18 cellular contexts compared by ENCODE assay signal in genomic region chr20:45508068-45508886, GRCh38. TPM values are rescaled to one million over a fixed set of nuclear protein-coding genes. Genes with fewer than 3 reads are reported as not detected.
DNase-seq lines count a peak whose midpoint lies in the region; ATAC-seq, FAIRE-seq and TF ChIP-seq lines count a peak whose summit lies in the region.
"Had no signal": no experiment of that assay in that cellular context is flagged by ENCODE, and none has a peak within 500 bp of the region (broad histone marks: within the 10 kb centered on the region; RNA-seq: fewer than 3 reads in every experiment).

No MANE protein-coding gene starts in this region.

- H3K27me3 ChIP-seq in OCI-LY3 (ENCODE audit: low read depth, low read length), result peaks cover 68% of the 10 kb centered on the region
- H3K27me3 ChIP-seq in small intestine (ENCODE audit: control insufficient read depth in 2 of 2, insufficient read depth in 2 of 2, low read length in 2 of 2), result no peaks in the 10 kb centered on the region
- H3K27me3 ChIP-seq: BLaER1 had no signal

- no peak overlapping the region for H2AFZ ChIP-seq in OCI-LY3 (ENCODE audit: low read depth, low read length)

- no peak overlapping the region for H3K4me3 Mint-ChIP-seq in activated CD4-positive, alpha-beta T cell treated with anti-CD3 and anti-CD28 coated beads for 36 hours
- no peak overlapping the region for H3K4me3 Mint-ChIP-seq in activated CD4-positive, alpha-beta T cell treated with anti-CD3 and anti-CD28 coated beads, Interleukin-2, amount 10 ng/mL, durations not matched to agents 7 days and 5 days

- peaks cover 33% of the 10 kb centered on the region for H3K27me3 Mint-ChIP-seq in activated CD4-positive, alpha-beta T cell treated with anti-CD3 and anti-CD28 coated beads for 36 hours
- H3K27me3 Mint-ChIP-seq in activated CD4-positive, alpha-beta T cell treated with anti-CD3 and anti-CD28 coated beads, Interleukin-2, amount 10 ng/mL, durations not matched to agents 7 days and 5 days, result peaks cover 22% of the 10 kb centered on the region

- H3K9me3 Mint-ChIP-seq in activated CD4-positive, alpha-beta T cell treated with anti-CD3 and anti-CD28 coated beads for 36 hours (ENCODE audit: low read depth), result no peaks in the 10 kb centered on the region
- H3K9me3 Mint-ChIP-seq in activated CD4-positive, alpha-beta T cell treated with anti-CD3 and anti-CD28 coated beads, Interleukin-2, amount 10 ng/mL, durations not matched to agents 7 days and 5 days, result no peaks in the 10 kb centered on the region

- CTCF ChIA-PET in activated CD4-positive, alpha-beta T cell treated with anti-CD3 and anti-CD28 coated beads for 36 hours (lab: Charles Lee), result no interaction called here
- CTCF ChIA-PET in activated CD4-positive, alpha-beta T cell treated with anti-CD3 and anti-CD28 coated beads, Interleukin-2, amount 10 ng/mL, durations not matched to agents 7 days and 5 days (lab: Charles Lee), result interaction anchor here (0.6 to 0.8 kb wide), 3 partner anchors 12 to 70 kb away, joined by 3 to 4 read pairs (median 3); no protein-coding TSS in a partner anchor

- peak; percentile 23 for ATAC-seq in activated CD4-positive, alpha-beta T cell treated with anti-CD3 and anti-CD28 coated beads for 36 hours
- ATAC-seq in GM19463 (IDR thresholded peaks at IDR 0.05; ENCODE audit: unreplicated experiment), result no peak
- no peak for ATAC-seq in HG02759 (IDR thresholded peaks at IDR 0.05; ENCODE audit: unreplicated experiment)
- no peak for ATAC-seq in GM21367 (IDR thresholded peaks at IDR 0.05; ENCODE audit: unreplicated experiment)

- H3K4me1 Mint-ChIP-seq in activated CD4-positive, alpha-beta T cell treated with anti-CD3 and anti-CD28 coated beads for 36 hours, result peaks cover 12% of the 10 kb centered on the region
- peaks cover 8% of the 10 kb centered on the region for H3K4me1 Mint-ChIP-seq in activated CD4-positive, alpha-beta T cell treated with anti-CD3 and anti-CD28 coated beads, Interleukin-2, amount 10 ng/mL, durations not matched to agents 7 days and 5 days

- H3K27ac ChIP-seq in OCI-LY3 (ENCODE audit: low read length) (no peak overlapping the region), small intestine (ENCODE audit: low read depth in 1 of 2, low read length in 1 of 2) (peak overlapping the region in 1 of 2 donors; percentile 7)
- H3K27ac ChIP-seq: BLaER1 had no signal

- intact Hi-C loops in activated CD4-positive, alpha-beta T cell treated with anti-CD3 and anti-CD28 coated beads for 36 hours (cut with DNase I, micrococcal nuclease), result no loop called here

- H3K4me1 ChIP-seq in OCI-LY3 (ENCODE audit: low read length) (peaks cover 22% of the 10 kb centered on the region), small intestine (ENCODE audit: control insufficient read depth in 2 of 2, insufficient read depth in 1 of 2, low read depth in 1 of 2, low read length in 1 of 2) (no peaks in the 10 kb centered on the region)
- H3K4me1 ChIP-seq: BLaER1 had no signal

- H4K20me1 ChIP-seq in OCI-LY3 (ENCODE audit: insufficient read depth, low read length), result no peaks in the 10 kb centered on the region; the same call in 1 of the 2 replicates
- H4K20me1 ChIP-seq: BLaER1 had no signal

- DNase-seq in activated CD4-positive, alpha-beta T cell treated with anti-CD3 and anti-CD28 coated beads for 36 hours, result peak; percentile 11
- no peak for DNase-seq in activated CD4-positive, alpha-beta T cell treated with anti-CD3 and anti-CD28 coated beads, Interleukin-2, amount 10 ng/mL, durations not matched to agents 7 days and 5 days
- DNase-seq in epithelial cell of esophagus (ENCODE audit: low read depth) (peak; percentile 21), small intestine (peak; percentile 92)
- DNase-seq: 8988T, HCEC 1CT, KG1, NCI-H1105 treated with DMSO at 0.1 percent for 48 hours, NCI-H187 treated with DMSO at 0.1 percent for 48 hours, NCI-H446, NCI-H748 treated with DMSO at 0.1 percent for 48 hours, SHP77 treated with DMSO at 0.1 percent for 48 hours had no signal

- H3K4me3 ChIP-seq in OCI-LY3 (ENCODE audit: low read length), result no peak overlapping the region
- H3K4me3 ChIP-seq in epithelial cell of esophagus (ENCODE audit: low read length), result no peak overlapping the region
- H3K4me3 ChIP-seq in small intestine (ENCODE audit: low read depth in 1 of 2, low read length in 2 of 2), result no peak overlapping the region
- H3K4me3 ChIP-seq: BLaER1 had no signal

- H3K9ac ChIP-seq in OCI-LY3 (ENCODE audit: low read length), result no peak overlapping the region
- H3K9ac ChIP-seq: BLaER1 had no signal

- no peak overlapping the region for H3K27ac Mint-ChIP-seq in activated CD4-positive, alpha-beta T cell treated with anti-CD3 and anti-CD28 coated beads for 36 hours
- no peak overlapping the region for H3K27ac Mint-ChIP-seq in activated CD4-positive, alpha-beta T cell treated with anti-CD3 and anti-CD28 coated beads, Interleukin-2, amount 10 ng/mL, durations not matched to agents 7 days and 5 days

- no peak for TF ChIP-seq CTCF in OCI-LY3 (IDR thresholded peaks at IDR 0.05; ENCODE audit: low read depth, low read length)
- no peak for TF ChIP-seq CTCF in epithelial cell of esophagus (IDR thresholded peaks at IDR 0.05; ENCODE audit: insufficient read depth, low read depth, low read length, missing control alignments)

- H3K9me3 ChIP-seq in OCI-LY3 (ENCODE audit: insufficient read depth, low read length) (no peaks in the 10 kb centered on the region), small intestine (ENCODE audit: control insufficient read depth, low read depth) (no peaks in the 10 kb centered on the region)
- H3K9me3 ChIP-seq: BLaER1 had no signal

- POLR2A ChIA-PET in activated CD4-positive, alpha-beta T cell treated with anti-CD3 and anti-CD28 coated beads for 36 hours (lab: Charles Lee), result no interaction called here
- POLR2A ChIA-PET in activated CD4-positive, alpha-beta T cell treated with anti-CD3 and anti-CD28 coated beads, Interleukin-2, amount 10 ng/mL, durations not matched to agents 7 days and 5 days (lab: Charles Lee), result interaction anchor here (0.8 kb wide), 1 partner anchor 251 kb away, joined by 9 read pairs; no protein-coding TSS in a partner anchor

- no peaks in the 10 kb centered on the region for H3K36me3 Mint-ChIP-seq in activated CD4-positive, alpha-beta T cell treated with anti-CD3 and anti-CD28 coated beads for 36 hours (ENCODE audit: low read depth)
- H3K36me3 Mint-ChIP-seq in activated CD4-positive, alpha-beta T cell treated with anti-CD3 and anti-CD28 coated beads, Interleukin-2, amount 10 ng/mL, durations not matched to agents 7 days and 5 days (ENCODE audit: low read depth), result no peaks in the 10 kb centered on the region

- no peak for FAIRE-seq in small intestine (lab: Jason Lieb, UNC)
- FAIRE-seq: GM18507 had no signal

- peak overlapping the region; percentile 71 for H3K4me2 ChIP-seq in OCI-LY3 (ENCODE audit: low read length)
- H3K4me2 ChIP-seq: BLaER1 had no signal

- no peaks in the 10 kb centered on the region for H3K79me2 ChIP-seq in OCI-LY3 (ENCODE audit: low read length)

- H3K36me3 ChIP-seq in OCI-LY3 (replicated peaks; ENCODE audit: low read depth, low read length) (no peaks in the 10 kb centered on the region), small intestine (ENCODE audit: control insufficient read depth in 2 of 2, insufficient read depth in 2 of 2, low read length in 2 of 2) (no peaks in the 10 kb centered on the region)
- H3K36me3 ChIP-seq: BLaER1 had no signal

- 53 to 66% (median 55%) methylated on average over 7 of the region's 7 CpGs for WGBS in small intestine, 3 donors

RNA-seq across cellular contexts. Expression of gene SPINT3, which starts 7.1 kb away (rescaled TPM):
- not detected for total RNA-seq in activated CD4-positive, alpha-beta T cell treated with anti-CD3 and anti-CD28 coated beads for 36 hours
- not detected for total RNA-seq in activated CD4-positive, alpha-beta T cell treated with anti-CD3 and anti-CD28 coated beads, Interleukin-2, amount 10 ng/mL, durations not matched to agents 7 days and 5 days
- not detected for polyA plus RNA-seq in small intestine

RNA-seq across cellular contexts. Expression of gene WFDC6, which starts 31.0 kb away (rescaled TPM):
- not detected for total RNA-seq in activated CD4-positive, alpha-beta T cell treated with anti-CD3 and anti-CD28 coated beads for 36 hours
- not detected for total RNA-seq in activated CD4-positive, alpha-beta T cell treated with anti-CD3 and anti-CD28 coated beads, Interleukin-2, amount 10 ng/mL, durations not matched to agents 7 days and 5 days
- polyA plus RNA-seq in small intestine, result not detected

RNA-seq across cellular contexts. Expression of gene WFDC2, which starts 38.7 kb away (rescaled TPM):
- under 1 TPM; 0.56 to 0.66 TPM for total RNA-seq in activated CD4-positive, alpha-beta T cell treated with anti-CD3 and anti-CD28 coated beads for 36 hours
- total RNA-seq in activated CD4-positive, alpha-beta T cell treated with anti-CD3 and anti-CD28 coated beads, Interleukin-2, amount 10 ng/mL, durations not matched to agents 7 days and 5 days, result not detected
- 1 to 10 TPM; 3.1 to 7.8 (median 4.6) TPM for polyA plus RNA-seq in small intestine

RNA-seq across cellular contexts. Expression of gene EPPIN, which starts 38.9 kb away (rescaled TPM):
- total RNA-seq in activated CD4-positive, alpha-beta T cell treated with anti-CD3 and anti-CD28 coated beads for 36 hours, result not detected
- not detected for total RNA-seq in activated CD4-positive, alpha-beta T cell treated with anti-CD3 and anti-CD28 coated beads, Interleukin-2, amount 10 ng/mL, durations not matched to agents 7 days and 5 days
- polyA plus RNA-seq in small intestine, result not detected
